In genomic region chr20:21523895-21524294, GRCh38 we compare ENCODE assay signal across 17 cellular contexts. TPM values are rescaled to one million over a fixed set of nuclear protein-coding genes. Genes with fewer than 3 reads are reported as not detected.
DNase-seq lines count a peak whose midpoint lies in the region; ATAC-seq, FAIRE-seq and TF ChIP-seq lines count a peak whose summit lies in the region.
"Had no signal": no experiment of that assay in that cellular context is flagged by ENCODE, and none has a peak within 500 bp of the region (broad histone marks: within the 10 kb centered on the region; RNA-seq: fewer than 3 reads in every experiment).

No MANE protein-coding gene starts in this region.

- no peak overlapping the region for H3K4me3 Mint-ChIP-seq in activated CD4-positive, alpha-beta memory T cell treated with anti-CD3 and anti-CD28 coated beads, Interleukin-2, amount 10 ng/mL, durations not matched to agents 7 days and 5 days
- H3K4me3 Mint-ChIP-seq in activated CD4-positive, alpha-beta memory T cell treated with anti-CD3 and anti-CD28 coated beads for 36 hours: no peak overlapping the region
- no peak overlapping the region for H3K4me3 Mint-ChIP-seq in stimulated activated naive B cell treated with anti-CD40 and anti-IgM and Interleukin-4, amounts not matched to agents 10 μg/mL and 1 μg/mL and 100 μg/mL, for 72 hours

- peaks cover 6% of the 10 kb centered on the region for H3K36me3 Mint-ChIP-seq in activated CD4-positive, alpha-beta memory T cell treated with anti-CD3 and anti-CD28 coated beads, Interleukin-2, amount 10 ng/mL, durations not matched to agents 7 days and 5 days (ENCODE audit: low read depth)
- H3K36me3 Mint-ChIP-seq in activated CD4-positive, alpha-beta memory T cell treated with anti-CD3 and anti-CD28 coated beads for 36 hours: no peaks in the 10 kb centered on the region
- peaks cover 0 to 4% of the 10 kb centered on the region in 2 donors for H3K36me3 Mint-ChIP-seq in stimulated activated naive B cell treated with anti-CD40 and anti-IgM and Interleukin-4, amounts not matched to agents 10 μg/mL and 1 μg/mL and 100 μg/mL, for 72 hours

- TF ChIP-seq POLR2A in GM12892 (IDR thresholded peaks at IDR 0.05; ENCODE audit: low read depth, low read length): no peak

- DNase-seq in activated CD4-positive, alpha-beta memory T cell treated with anti-CD3 and anti-CD28 coated beads, Interleukin-2, amount 10 ng/mL, durations not matched to agents 7 days and 5 days: no peak
- DNase-seq in activated CD4-positive, alpha-beta memory T cell treated with anti-CD3 and anti-CD28 coated beads for 36 hours: no peak
- DNase-seq in NCI-H69 (lab: John Stamatoyannopoulos, UW) (peak; percentile 46), ecto neural progenitor cell (ENCODE audit: low spot score) (peak; percentile 19), SK-N-DZ (ENCODE audit: low spot score) (no peak), GM12892 (ENCODE audit: insufficient read length) (no peak)
- no peak for DNase-seq in stimulated activated naive B cell treated with anti-CD40 and anti-IgM and Interleukin-4, amounts not matched to agents 10 μg/mL and 1 μg/mL and 100 μg/mL, for 72 hours
- DNase-seq: DMS79, MM.1S, NCI-H1694 treated with DMSO at 0.1 percent for 48 hours, NCI-H2227 treated with DMSO at 0.1 percent for 48 hours, NCI-H510A treated with DMSO at 0.1 percent for 48 hours, PC-9, SIG-M5 had no signal

- POLR2A ChIA-PET in activated CD4-positive, alpha-beta memory T cell treated with anti-CD3 and anti-CD28 coated beads, Interleukin-2, amount 10 ng/mL, durations not matched to agents 7 days and 5 days (lab: Charles Lee): no interaction called here
- POLR2A ChIA-PET in activated CD4-positive, alpha-beta memory T cell treated with anti-CD3 and anti-CD28 coated beads for 36 hours (lab: Charles Lee): no interaction called here

- H3K9me3 Mint-ChIP-seq in activated CD4-positive, alpha-beta memory T cell treated with anti-CD3 and anti-CD28 coated beads, Interleukin-2, amount 10 ng/mL, durations not matched to agents 7 days and 5 days: no peaks in the 10 kb centered on the region
- H3K9me3 Mint-ChIP-seq in activated CD4-positive, alpha-beta memory T cell treated with anti-CD3 and anti-CD28 coated beads for 36 hours: no peaks in the 10 kb centered on the region
- H3K9me3 Mint-ChIP-seq in stimulated activated naive B cell treated with anti-CD40 and anti-IgM and Interleukin-4, amounts not matched to agents 10 μg/mL and 1 μg/mL and 100 μg/mL, for 72 hours: no peaks in the 10 kb centered on the region

- ATAC-seq in stimulated activated naive B cell treated with anti-CD40 and anti-IgM and Interleukin-4, amounts not matched to agents 10 μg/mL and 1 μg/mL and 100 μg/mL, for 72 hours (replicated peaks): no peak
- ATAC-seq: A549 had no signal

- FAIRE-seq in GM12892 (lab: Jason Lieb, UNC): no peak
- FAIRE-seq: A549, H54 had no signal

- peak overlapping the region; percentile 13 for H3K27ac Mint-ChIP-seq in activated CD4-positive, alpha-beta memory T cell treated with anti-CD3 and anti-CD28 coated beads, Interleukin-2, amount 10 ng/mL, durations not matched to agents 7 days and 5 days
- no peak overlapping the region for H3K27ac Mint-ChIP-seq in activated CD4-positive, alpha-beta memory T cell treated with anti-CD3 and anti-CD28 coated beads for 36 hours
- peak overlapping the region; percentile 94 for H3K27ac Mint-ChIP-seq in stimulated activated naive B cell treated with anti-CD40 and anti-IgM and Interleukin-4, amounts not matched to agents 10 μg/mL and 1 μg/mL and 100 μg/mL, for 72 hours

- intact Hi-C loops in activated CD4-positive, alpha-beta memory T cell treated with anti-CD3 and anti-CD28 coated beads for 36 hours (cut with micrococcal nuclease): loop anchor here (5.0 kb wide), 1 partner anchor 178 kb away; no protein-coding TSS in a partner anchor

- CTCF ChIA-PET in activated CD4-positive, alpha-beta memory T cell treated with anti-CD3 and anti-CD28 coated beads, Interleukin-2, amount 10 ng/mL, durations not matched to agents 7 days and 5 days (lab: Charles Lee): interaction anchor here (0.7 to 1.5 kb wide), 3 partner anchors 19 to 48 kb away, joined by 3 to 5 read pairs (median 4); no protein-coding TSS in a partner anchor
- CTCF ChIA-PET in activated CD4-positive, alpha-beta memory T cell treated with anti-CD3 and anti-CD28 coated beads for 36 hours (lab: Charles Lee): interaction anchor here (0.6 to 3.1 kb wide), 6 partner anchors 8 to 288 kb away, joined by 3 to 16 read pairs (median 8); no protein-coding TSS in a partner anchor

- peaks cover 86% of the 10 kb centered on the region for H3K27me3 Mint-ChIP-seq in activated CD4-positive, alpha-beta memory T cell treated with anti-CD3 and anti-CD28 coated beads, Interleukin-2, amount 10 ng/mL, durations not matched to agents 7 days and 5 days
- H3K27me3 Mint-ChIP-seq in activated CD4-positive, alpha-beta memory T cell treated with anti-CD3 and anti-CD28 coated beads for 36 hours: peaks cover 71% of the 10 kb centered on the region
- peaks cover 74 to 83% of the 10 kb centered on the region in 2 donors for H3K27me3 Mint-ChIP-seq in stimulated activated naive B cell treated with anti-CD40 and anti-IgM and Interleukin-4, amounts not matched to agents 10 μg/mL and 1 μg/mL and 100 μg/mL, for 72 hours

- H3K4me1 Mint-ChIP-seq in activated CD4-positive, alpha-beta memory T cell treated with anti-CD3 and anti-CD28 coated beads, Interleukin-2, amount 10 ng/mL, durations not matched to agents 7 days and 5 days: peaks cover 9% of the 10 kb centered on the region
- peaks cover 21% of the 10 kb centered on the region for H3K4me1 Mint-ChIP-seq in activated CD4-positive, alpha-beta memory T cell treated with anti-CD3 and anti-CD28 coated beads for 36 hours (ENCODE audit: low read depth)
- peaks cover 5 to 17% of the 10 kb centered on the region in 2 donors for H3K4me1 Mint-ChIP-seq in stimulated activated naive B cell treated with anti-CD40 and anti-IgM and Interleukin-4, amounts not matched to agents 10 μg/mL and 1 μg/mL and 100 μg/mL, for 72 hours

RNA-seq across cellular contexts. Expression of gene NKX2-2, which starts 10.0 kb away (rescaled TPM):
- not detected for total RNA-seq in activated CD4-positive, alpha-beta memory T cell treated with anti-CD3 and anti-CD28 coated beads, Interleukin-2, amount 10 ng/mL, durations not matched to agents 7 days and 5 days
- not detected for total RNA-seq in activated CD4-positive, alpha-beta memory T cell treated with anti-CD3 and anti-CD28 coated beads for 36 hours
- not detected in 2 replicates for polyA plus RNA-seq in SK-N-DZ (2014; cell fraction: cytosol; rRNA removed)
- polyA plus RNA-seq in SK-N-DZ (2014; cell fraction: nucleus; rRNA removed): not detected in 2 replicates
- not detected for polyA plus RNA-seq in GM12892 (2012; ENCODE audit: missing spikeins)
- total RNA-seq: LHCN-M2, PC-9 had no signal
- polyA plus RNA-seq: A549 had no signal

Comparison
In these comparisons a context has a peak if more than half of its experiments do, and no peak if none do; other contexts are left out.
1. DNase-seq: peak in NCI-H69 (single experiment) and ecto neural progenitor cell (single experiment); none in activated CD4-positive, alpha-beta memory T cell treated with anti-CD3 and anti-CD28 coated beads, Interleukin-2, amount 10 ng/mL, durations not matched to agents 7 days and 5 days (single experiment), activated CD4-positive, alpha-beta memory T cell treated with anti-CD3 and anti-CD28 coated beads for 36 hours (single experiment), stimulated activated naive B cell treated with anti-CD40 and anti-IgM and Interleukin-4, amounts not matched to agents 10 μg/mL and 1 μg/mL and 100 μg/mL, for 72 hours (single experiment), SK-N-DZ (single experiment) and GM12892 (single experiment).